8 cellular contexts compared by ENCODE assay signal in the genomic region with DNA sequence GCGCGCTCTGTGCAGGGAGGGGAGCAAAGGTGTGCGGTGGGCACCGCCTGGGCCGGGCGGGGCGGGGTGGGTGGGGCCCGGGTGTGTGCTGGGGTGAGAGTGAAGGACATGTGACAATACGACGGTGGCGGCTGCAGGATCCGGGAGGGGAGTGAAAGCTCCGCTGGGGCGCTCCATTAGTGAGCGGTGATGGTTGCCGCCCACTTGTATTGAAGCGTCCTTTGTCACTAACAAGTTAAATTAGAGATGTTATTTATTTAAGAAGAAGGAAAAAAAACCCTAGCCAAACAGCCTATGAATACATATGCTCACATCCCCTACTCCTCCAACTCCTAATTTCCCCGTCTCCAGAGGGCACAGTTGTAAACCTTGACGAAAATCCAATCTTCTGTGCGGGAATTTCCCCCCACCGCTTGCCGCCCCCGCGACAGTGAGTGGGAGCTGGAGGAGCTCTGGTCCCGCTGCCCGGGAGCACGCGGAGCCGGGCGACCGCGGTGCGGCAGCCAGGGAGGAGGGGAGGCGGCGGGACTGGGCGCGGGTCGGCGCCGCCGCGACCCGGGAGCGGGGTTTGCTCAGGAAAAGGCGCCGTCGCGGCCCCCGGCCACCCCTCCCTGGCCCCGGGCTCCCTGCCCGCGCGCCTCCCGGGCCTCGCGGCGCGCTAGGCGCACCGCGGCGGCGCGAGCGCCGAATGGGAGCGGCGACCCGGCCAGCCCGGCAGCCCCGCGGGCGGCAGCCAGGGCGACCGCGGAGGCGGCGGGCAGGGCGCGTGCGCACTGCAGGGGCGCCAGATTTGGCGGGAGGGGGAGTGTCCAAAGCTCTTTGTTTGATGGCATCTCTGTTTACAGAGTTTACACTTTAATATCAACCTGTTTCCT. TPM values are rescaled to one million over a fixed set of nuclear protein-coding genes. Genes with fewer than 3 reads are reported as not detected.
A peak's percentile ranks its signal among the peaks of the same experiment; 100 is the strongest.
DNase-seq lines count a peak whose midpoint lies in the region; ATAC-seq and TF ChIP-seq lines count a peak whose summit lies in the region.

A gene (plus strand): TSS at position 851 of the 875 bp plus-strand sequence. CDS start 206 bp downstream, outside the sequence.

- H2AFZ ChIP-seq in OCI-LY7 (ENCODE audit: low read length) = peak within 1 kb of the TSS; percentile 94

- TF ChIP-seq CTCF in OCI-LY7 (conservative IDR thresholded peaks at IDR 0.05; ENCODE audit: low read length) = no peak

- ATAC-seq in GM21619 (IDR thresholded peaks at IDR 0.05; ENCODE audit: unreplicated experiment) = peak; percentile 22
- peak; percentile 45 to 61 for ATAC-seq in naive thymus-derived CD8-positive, alpha-beta T cell

- CTCF ChIA-PET in OCI-LY7 (lab: Charles Lee; ENCODE audit: unreplicated experiment) = interaction anchor here (0.7 to 1.2 kb wide), 2 partner anchors 12 to 19 kb away, joined by 3 read pairs; no protein-coding TSS in a partner anchor

- H3K4me1 Mint-ChIP-seq in naive thymus-derived CD8-positive, alpha-beta T cell = peaks cover 18 to 29% (median 24%) of the 10 kb centered on the region in 4 donors

- H3K27me3 Mint-ChIP-seq in naive thymus-derived CD8-positive, alpha-beta T cell = no peaks in the 10 kb centered on the region

- H3K27ac Mint-ChIP-seq in naive thymus-derived CD8-positive, alpha-beta T cell = peak within 1 kb of the TSS; percentile 67 to 95 (median 93)

- no peaks in the 10 kb centered on the region for H4K20me1 ChIP-seq in OCI-LY7 (ENCODE audit: insufficient read depth, low read length)

- H3K4me3 ChIP-seq in OCI-LY7 (ENCODE audit: low read depth, low read length, poor library complexity, severe bottlenecking) (peak within 1 kb of the TSS; percentile 97), esophagus (ENCODE audit: low read depth in 1 of 2, low read length in 2 of 2) (peak within 1 kb of the TSS; percentile 59 to 61)

- no peaks in the 10 kb centered on the region for H3K9me3 ChIP-seq in OCI-LY7 (ENCODE audit: low read length)
- no peaks in the 10 kb centered on the region for H3K9me3 ChIP-seq in esophagus (ENCODE audit: control insufficient read depth in 2 of 2, insufficient read depth in 1 of 2, low read depth in 1 of 2, low read length in 1 of 2)

- no peaks in the 10 kb centered on the region for H3K36me3 Mint-ChIP-seq in naive thymus-derived CD8-positive, alpha-beta T cell

- H3K9me2 ChIP-seq in OCI-LY7 (ENCODE audit: insufficient read depth, low read length) = no peaks in the 10 kb centered on the region

- H3K4me3 Mint-ChIP-seq in naive thymus-derived CD8-positive, alpha-beta T cell = peak within 1 kb of the TSS; percentile 87 to 98 (median 94)

- peaks cover 37% of the 10 kb centered on the region for H3K79me2 ChIP-seq in OCI-LY7 (ENCODE audit: insufficient read depth, low read depth, low read length)

- POLR2A ChIA-PET in OCI-LY7 (lab: Charles Lee) = interaction anchor here (0.5 to 4.2 kb wide), 16 partner anchors 9 to 269 kb away, joined by 3 to 16 read pairs (median 3); no protein-coding TSS in a partner anchor
- POLR2A ChIA-PET in naive thymus-derived CD8-positive, alpha-beta T cell (lab: Charles Lee) = interaction anchor here (0.6 to 4.5 kb wide), 21 partner anchors 14 to 1109 kb away, joined by 3 to 23 read pairs (median 5); a partner anchor contains a TSS

- peaks cover 10% of the 10 kb centered on the region for H3K36me3 ChIP-seq in OCI-LY7 (ENCODE audit: insufficient read depth, low read length)
- no peaks in the 10 kb centered on the region for H3K36me3 ChIP-seq in esophagus (ENCODE audit: control insufficient read depth in 2 of 2, insufficient read depth in 2 of 2, low read length in 1 of 2)

- no peaks in the 10 kb centered on the region for H3K27me3 ChIP-seq in esophagus (ENCODE audit: control insufficient read depth in 1 of 2, insufficient read depth in 2 of 2, low read length in 2 of 2)

- no peak for TF ChIP-seq EP300 in Ishikawa (IDR thresholded peaks at IDR 0.05; ENCODE audit: borderline replicate concordance)

- intact Hi-C loops in OCI-LY7 (cut with micrococcal nuclease; ENCODE audit: unreplicated experiment) = loop anchor here (1.0 to 5.0 kb wide), 2 partner anchors 126 to 168 kb away; a partner anchor contains a TSS

- peak within 1 kb of the TSS; percentile 99 for H3K4me2 ChIP-seq in OCI-LY7 (ENCODE audit: low read length)

- BruUV-seq in OCI-LY7 (replicated peaks; lab: Mats Ljungman, UMichigan) = TSS peak; percentile 82

- H3K27ac ChIP-seq in OCI-LY7 (ENCODE audit: low read depth, low read length, poor library complexity, severe bottlenecking) (peak within 1 kb of the TSS; percentile 84), esophagus (ENCODE audit: low read depth in 2 of 2, low read length in 1 of 2) (peak within 1 kb of the TSS; percentile 28 to 44)

- no peaks in the 10 kb centered on the region for H3K9me3 Mint-ChIP-seq in naive thymus-derived CD8-positive, alpha-beta T cell

- DNase-seq in DMS153 treated with DMSO at 0.1 percent for 48 hours (lab: John Stamatoyannopoulos, UW; ENCODE audit: unreplicated experiment) (peak; percentile 78), OCI-LY7 (ENCODE audit: low spot score) (peak; percentile 89), superior temporal gyrus (ENCODE audit: extremely low spot score) (peak; percentile 26)
- peak; percentile 77 for DNase-seq in activated CD8-positive, alpha-beta memory T cell treated with anti-CD3 and anti-CD28 coated beads, Interleukin-2, amount 50 U/mL, for 4 hours
- DNase-seq in naive thymus-derived CD8-positive, alpha-beta T cell = peak; percentile 60 to 83 (median 68)

- 0 to 1% methylated on average over 55 to 83 of the region's 83 CpGs for WGBS in esophagus, 2 donors

- H3K4me1 ChIP-seq in OCI-LY7 (ENCODE audit: insufficient read depth, low read length, poor library complexity, severe bottlenecking) (peaks cover 49% of the 10 kb centered on the region), esophagus (ENCODE audit: control insufficient read depth in 2 of 2, insufficient read depth in 2 of 2, low read length in 1 of 2) (peaks cover 0 to 3% of the 10 kb centered on the region in 2 donors)

- no peak for TF ChIP-seq RAD21 in Ishikawa (IDR thresholded peaks at IDR 0.05; ENCODE audit: low read depth)

TF ChIP-seq in Ishikawa, 13 proteins besides CTCF, POLR2A, EP300 and RAD21:
- TF ChIP-seq, protein P1, sequence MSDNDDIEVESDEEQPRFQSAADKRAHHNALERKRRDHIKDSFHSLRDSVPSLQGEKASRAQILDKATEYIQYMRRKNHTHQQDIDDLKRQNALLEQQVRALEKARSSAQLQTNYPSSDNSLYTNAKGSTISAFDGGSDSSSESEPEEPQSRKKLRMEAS (IDR thresholded peaks at IDR 0.05) = peak; percentile 54
- TF ChIP-seq TCF12 (IDR thresholded peaks at IDR 0.05; ENCODE audit: low read depth) = no peak; the same call in 1 of the 2 replicates
- TF ChIP-seq EGR1 (IDR thresholded peaks at IDR 0.05) = peak; percentile 56; the same call in 1 of the 2 replicates
- TF ChIP-seq, protein P2, sequence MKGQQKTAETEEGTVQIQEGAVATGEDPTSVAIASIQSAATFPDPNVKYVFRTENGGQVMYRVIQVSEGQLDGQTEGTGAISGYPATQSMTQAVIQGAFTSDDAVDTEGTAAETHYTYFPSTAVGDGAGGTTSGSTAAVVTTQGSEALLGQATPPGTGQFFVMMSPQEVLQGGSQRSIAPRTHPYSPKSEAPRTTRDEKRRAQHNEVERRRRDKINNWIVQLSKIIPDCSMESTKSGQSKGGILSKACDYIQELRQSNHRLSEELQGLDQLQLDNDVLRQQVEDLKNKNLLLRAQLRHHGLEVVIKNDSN (IDR thresholded peaks at IDR 0.05) = peak; percentile 48; the same call in 1 of the 2 replicates
TF ChIP-seq in Ishikawa: peak in this region for 3.

RNA-seq across cellular contexts. Expression of the gene that starts here (rescaled TPM):
- total RNA-seq in OCI-LY7 (2014; rRNA removed; shearing (Covaris generic)) = 42.9 and 45.1 TPM in 2 replicates
- 20.1 and 26.1 TPM in 2 replicates for total RNA-seq in OCI-LY7 (2022)
- polyA plus RNA-seq in esophagus = 1 to 10 TPM; 1.5 to 2.5 TPM
- 10 to 100 TPM; 20.9 to 22.5 TPM for total RNA-seq in naive thymus-derived CD8-positive, alpha-beta T cell
- 1 to 10 TPM; 2.4 to 4.8 (median 2.5) TPM for polyA plus RNA-seq in naive thymus-derived CD8-positive, alpha-beta T cell

Comparison
In these comparisons a context has a peak if more than half of its experiments do, and no peak if none do; other contexts are left out.
1. Peak in every context shown above with its lines: DNase-seq, ATAC-seq, H3K4me3 ChIP-seq and H3K27ac ChIP-seq.
2. DNase-seq: peak in every context shown above with its lines; median percentile 89 in OCI-LY7; 78 in DMS153 treated with DMSO at 0.1 percent for 48 hours; 77 in activated CD8-positive, alpha-beta memory T cell treated with anti-CD3 and anti-CD28 coated beads, Interleukin-2, amount 50 U/mL, for 4 hours; 68 in naive thymus-derived CD8-positive, alpha-beta T cell; 26 in superior temporal gyrus.